ENCODE assay signal across 11 cellular contexts in genomic region chr9:4855861-4856260, GRCh38.
DNase-seq lines count a peak whose midpoint lies in the region; ATAC-seq and TF ChIP-seq lines count a peak whose summit lies in the region.
"Had no signal": no experiment of that assay in that cellular context is flagged by ENCODE, and none has a peak within 500 bp of the region (broad histone marks: within the 10 kb centered on the region; RNA-seq: fewer than 3 reads in every experiment).

No MANE protein-coding gene starts in this region.

- peak overlapping the region in 1 of 8 donors; percentile 43 for H3K27ac Mint-ChIP-seq in CD8-positive, alpha-beta memory T cell
- H3K27ac Mint-ChIP-seq: stimulated activated naive B cell treated with anti-CD40 and anti-IgM and Interleukin-4, amounts not matched to agents 10 μg/mL and 1 μg/mL and 100 μg/mL, for 72 hours had no signal

- TF ChIP-seq CTCF in fibroblast of mammary gland (conservative IDR thresholded peaks at IDR 0.05; ENCODE audit: control insufficient read depth, insufficient read depth, low read depth, low read length) = no peak
- TF ChIP-seq CTCF in psoas muscle (IDR thresholded peaks at IDR 0.05) = no peak
- TF ChIP-seq CTCF in prostate gland (IDR thresholded peaks at IDR 0.05) = no peak

- no peak for DNase-seq in CD8-positive, alpha-beta memory T cell
- DNase-seq in UCSD-AML1 (lab: John Stamatoyannopoulos, UW; ENCODE audit: unreplicated experiment) (peak; percentile 14), fibroblast of mammary gland (ENCODE audit: low read depth) (peak; percentile 82), psoas muscle (peak in 1 of 2 donors; percentile 21), prostate gland (ENCODE audit: low spot score) (no peak)
- no peak for DNase-seq in stimulated activated CD4-positive, alpha-beta T cell treated with anti-CD3 and anti-CD28 coated beads, Interleukin-1b, Interleukin-23, amount 100 ng/mL, for 48 hours
- DNase-seq: NCI-H1694 treated with DMSO at 0.1 percent for 48 hours; stimulated activated CD4-positive, alpha-beta T cell treated with anti-CD3 and anti-CD28 coated beads, Interleukin-15, amount 100 ng/mL, for 24 hours; stimulated activated naive B cell treated with anti-CD40 and anti-IgM and Interleukin-4, amounts not matched to agents 10 μg/mL and 1 μg/mL and 100 μg/mL, for 72 hours had no signal

- H3K36me3 ChIP-seq in CD8-positive, alpha-beta memory T cell (ENCODE audit: insufficient read depth, low read length) = peaks cover 7% of the 10 kb centered on the region
- H3K36me3 ChIP-seq in psoas muscle (ENCODE audit: insufficient read depth in 1 of 2, low read depth in 1 of 2) (peaks cover 9 to 29% of the 10 kb centered on the region in 2 donors), prostate gland (no peaks in the 10 kb centered on the region)

- H3K4me1 ChIP-seq in CD8-positive, alpha-beta memory T cell (ENCODE audit: insufficient read depth, low read length) = no peaks in the 10 kb centered on the region
- H3K4me1 ChIP-seq in psoas muscle (peaks cover 44% of the 10 kb centered on the region), prostate gland (replicated peaks) (no peaks in the 10 kb centered on the region)

- CTCF ChIA-PET in CD8-positive, alpha-beta memory T cell (lab: Charles Lee) = no interaction called here

- intact Hi-C loops in psoas muscle (cut with DNase I) = loop anchor here in 1 of 2 donors (5.0 kb wide), 1 partner anchor 126 kb away; no protein-coding TSS in a partner anchor
- intact Hi-C loops in prostate gland (cut with DNase I) = loop anchor here (10.0 kb wide), 2 partner anchors 61 to 129 kb away; partner anchors contain the start of genes JAK2 and RCL1

- H3K27me3 Mint-ChIP-seq in CD8-positive, alpha-beta memory T cell = no peaks in the 10 kb centered on the region
- H3K27me3 Mint-ChIP-seq: stimulated activated naive B cell treated with anti-CD40 and anti-IgM and Interleukin-4, amounts not matched to agents 10 μg/mL and 1 μg/mL and 100 μg/mL, for 72 hours had no signal

- peaks cover 4 to 15% (median 6%) of the 10 kb centered on the region in 3 donors for H3K4me1 Mint-ChIP-seq in CD8-positive, alpha-beta memory T cell

- H3K27ac ChIP-seq in CD8-positive, alpha-beta memory T cell (ENCODE audit: low read depth, low read length) = peak overlapping the region; percentile 69
- H3K27ac ChIP-seq in psoas muscle = peak overlapping the region; percentile 75
- no peak overlapping the region for H3K27ac ChIP-seq in prostate gland

- H3K9me3 Mint-ChIP-seq in CD8-positive, alpha-beta memory T cell = no peaks in the 10 kb centered on the region

- POLR2A ChIA-PET in CD8-positive, alpha-beta memory T cell (lab: Charles Lee) = no interaction called here

- 47 to 80% (median 59%) methylated on average over 3 of the region's 3 CpGs for WGBS in psoas muscle, 3 donors
- 73% methylated on average over 3 of the region's 3 CpGs for WGBS in prostate gland

- peaks cover 27 to 73% (median 34%) of the 10 kb centered on the region in 3 donors for H3K36me3 Mint-ChIP-seq in CD8-positive, alpha-beta memory T cell

- ATAC-seq in psoas muscle (peak in 2 of 4 donors; percentile 16 to 26), GM21576 (IDR thresholded peaks at IDR 0.05; ENCODE audit: unreplicated experiment) (no peak), GM18520 (IDR thresholded peaks at IDR 0.05; ENCODE audit: unreplicated experiment) (no peak)
- ATAC-seq: stimulated activated naive B cell treated with anti-CD40 and anti-IgM and Interleukin-4, amounts not matched to agents 10 μg/mL and 1 μg/mL and 100 μg/mL, for 72 hours had no signal

- no peak overlapping the region for H3K4me3 Mint-ChIP-seq in CD8-positive, alpha-beta memory T cell
- H3K4me3 Mint-ChIP-seq: stimulated activated naive B cell treated with anti-CD40 and anti-IgM and Interleukin-4, amounts not matched to agents 10 μg/mL and 1 μg/mL and 100 μg/mL, for 72 hours had no signal

- TF ChIP-seq POLR2A in prostate gland (IDR thresholded peaks at IDR 0.05) = no peak

- H3K9me3 ChIP-seq in CD8-positive, alpha-beta memory T cell (ENCODE audit: low read length) = no peaks in the 10 kb centered on the region
- H3K9me3 ChIP-seq in psoas muscle = no peaks in the 10 kb centered on the region
- H3K9me3 ChIP-seq in prostate gland = no peaks in the 10 kb centered on the region

- H3K27me3 ChIP-seq in CD8-positive, alpha-beta memory T cell (ENCODE audit: insufficient read depth, low read length, poor library complexity, severe bottlenecking) = no peaks in the 10 kb centered on the region
- H3K27me3 ChIP-seq in psoas muscle (ENCODE audit: insufficient read depth in 3 of 3, low read length in 2 of 3) (no peaks in the 10 kb centered on the region), prostate gland (replicated peaks; ENCODE audit: insufficient read depth) (no peaks in the 10 kb centered on the region)

- no peak overlapping the region for H3K4me3 ChIP-seq in CD8-positive, alpha-beta memory T cell (ENCODE audit: low read length)
- H3K4me3 ChIP-seq in fibroblast of mammary gland (ENCODE audit: control insufficient read depth, low read depth, low read length) = no peak overlapping the region
- no peak overlapping the region for H3K4me3 ChIP-seq in psoas muscle
- H3K4me3 ChIP-seq in prostate gland = no peak overlapping the region

Comparison
In these comparisons a context has a peak if more than half of its experiments do, and no peak if none do; other contexts are left out.
1. DNase-seq: peak in UCSD-AML1 (single experiment) and fibroblast of mammary gland (single experiment); none in CD8-positive, alpha-beta memory T cell (0 of 5), prostate gland (single experiment) and stimulated activated CD4-positive, alpha-beta T cell treated with anti-CD3 and anti-CD28 coated beads, Interleukin-1b, Interleukin-23, amount 100 ng/mL, for 48 hours (single experiment).
2. H3K27ac ChIP-seq: peak in CD8-positive, alpha-beta memory T cell (single experiment) and psoas muscle (single experiment); none in prostate gland (0 of 2).